Comparison of ENCODE assay signal across 13 cellular contexts in the genomic region with DNA sequence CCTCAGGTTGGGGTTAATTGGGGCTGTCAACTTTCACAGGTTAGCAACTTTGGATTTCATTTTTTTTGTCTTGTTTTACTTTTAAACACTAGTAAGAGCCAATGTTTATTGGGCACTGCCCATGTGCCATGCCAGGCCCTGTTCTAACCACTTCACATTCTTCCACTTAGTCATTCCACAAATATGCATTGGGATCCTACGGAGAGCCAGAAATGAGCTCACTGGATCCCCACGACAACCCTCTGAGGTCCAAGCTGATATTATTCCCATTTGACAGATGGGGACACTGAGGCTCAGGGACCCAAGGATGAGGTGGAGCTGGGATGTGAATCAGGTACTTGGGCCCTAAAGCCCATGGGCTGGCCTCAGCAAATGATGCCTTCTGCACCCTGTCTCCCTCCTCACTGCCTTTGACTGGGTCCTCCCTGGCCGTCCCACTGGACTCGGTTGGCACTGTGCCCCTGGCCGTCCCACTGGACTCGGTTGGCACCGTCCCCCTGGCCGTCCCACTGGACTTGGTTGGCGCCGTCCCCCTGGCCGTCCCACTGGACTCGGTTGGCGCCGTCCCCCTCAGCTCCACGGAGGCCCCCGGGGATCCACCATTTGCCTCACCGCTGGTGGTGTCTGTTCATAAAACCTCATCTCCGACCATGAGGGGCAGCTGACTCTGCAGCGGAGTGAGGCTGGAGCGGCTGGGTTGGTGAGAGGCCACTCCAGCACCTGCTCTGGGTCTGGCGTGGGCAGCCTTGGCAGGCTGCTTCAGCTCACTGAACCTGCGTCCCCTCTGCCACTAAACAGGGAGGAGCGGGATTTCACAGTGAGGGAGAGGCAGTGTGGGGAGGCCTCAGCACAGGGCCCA. TPM values are rescaled to one million over a fixed set of nuclear protein-coding genes. Genes with fewer than 3 reads are reported as not detected.
A peak's percentile ranks its signal among the peaks of the same experiment; 100 is the strongest.
DNase-seq lines count a peak whose midpoint lies in the region; ATAC-seq and TF ChIP-seq lines count a peak whose summit lies in the region.
"Had no signal": no experiment of that assay in that cellular context is flagged by ENCODE, and none has a peak within 500 bp of the region (broad histone marks: within the 10 kb centered on the region; RNA-seq: fewer than 3 reads in every experiment).

No MANE protein-coding gene starts in this region.

- ATAC-seq in foreskin keratinocyte (peak; percentile 22), thoracic aorta (ENCODE audit: insufficient number of reproducible peaks, low FRiP score, low read depth) (peak; percentile 57)
- no peak for ATAC-seq in activated naive CD4-positive, alpha-beta T cell treated with anti-CD3 and anti-CD28 coated beads, Interleukin-2, amount 50 U/mL, for 72 hours
- ATAC-seq: HCT116, left lobe of liver had no signal

- no peaks in the 10 kb centered on the region for H3K36me3 Mint-ChIP-seq in activated naive CD4-positive, alpha-beta T cell treated with anti-CD3 and anti-CD28 coated beads, Interleukin-2, amount 50 U/mL, for 72 hours
- H3K36me3 Mint-ChIP-seq: activated naive CD4-positive, alpha-beta T cell treated with anti-CD3 and anti-CD28 coated beads, Interleukin-2, amount 50 U/mL, for 24 hours had no signal

- H3K4me3 ChIP-seq in adipocyte (ENCODE audit: low read length), result no peak overlapping the region
- peak overlapping the region; percentile 40 for H3K4me3 ChIP-seq in thoracic aorta

- H3K4me1 ChIP-seq in adipocyte (ENCODE audit: control insufficient read depth, insufficient read depth, low read length), result peaks cover 60% of the 10 kb centered on the region
- peaks cover 31% of the 10 kb centered on the region for H3K4me1 ChIP-seq in foreskin keratinocyte
- peaks cover 71 to 89% of the 10 kb centered on the region in 2 donors for H3K4me1 ChIP-seq in thoracic aorta (ENCODE audit: control insufficient read depth in 1 of 2, low read depth in 2 of 2)

- H3K27me3 ChIP-seq in adipocyte (replicated peaks; ENCODE audit: control insufficient read depth, insufficient read depth, low read length) (no peaks in the 10 kb centered on the region), foreskin keratinocyte (no peaks in the 10 kb centered on the region), thoracic aorta (replicated peaks; ENCODE audit: insufficient read depth) (no peaks in the 10 kb centered on the region)

- H3K9me3 ChIP-seq in adipocyte (ENCODE audit: control insufficient read depth, low read length) (no peaks in the 10 kb centered on the region), thoracic aorta (no peaks in the 10 kb centered on the region)

- H3K27ac Mint-ChIP-seq in activated naive CD4-positive, alpha-beta T cell treated with anti-CD3 and anti-CD28 coated beads, Interleukin-2, amount 50 U/mL, for 72 hours, result no peak overlapping the region
- H3K27ac Mint-ChIP-seq: activated naive CD4-positive, alpha-beta T cell treated with anti-CD3 and anti-CD28 coated beads, Interleukin-2, amount 50 U/mL, for 24 hours had no signal

- H3K27ac ChIP-seq in foreskin keratinocyte, result no peak overlapping the region
- H3K27ac ChIP-seq in thoracic aorta, result peak overlapping the region; percentile 94 to 99

- H3K36me3 ChIP-seq in adipocyte (ENCODE audit: control insufficient read depth, insufficient read depth, low read length, severe bottlenecking) (no peaks in the 10 kb centered on the region), thoracic aorta (no peaks in the 10 kb centered on the region)

- TF ChIP-seq CTCF in foreskin keratinocyte (conservative IDR thresholded peaks at IDR 0.05), result no peak
- TF ChIP-seq CTCF in thoracic aorta (IDR thresholded peaks at IDR 0.05), result peak; percentile 12

- peak; percentile 56 for DNase-seq in HPDE6-E6E7 (ENCODE audit: extremely low spot score)
- DNase-seq in adipocyte (ENCODE audit: low read depth), result peak; percentile 59
- DNase-seq in foreskin keratinocyte, result peak; percentile 63 to 85
- DNase-seq in thoracic aorta (ENCODE audit: low spot score), result peak; percentile 48
- no peak for DNase-seq in NOMO-1 treated with DMSO at 0.1 percent for 48 hours (lab: John Stamatoyannopoulos, UW; ENCODE audit: unreplicated experiment)
- DNase-seq in DMS53 (lab: John Stamatoyannopoulos, UW), result no peak
- DNase-seq in activated naive CD4-positive, alpha-beta T cell treated with anti-CD3 and anti-CD28 coated beads, Interleukin-2, amount 50 U/mL, for 72 hours (ENCODE audit: low spot score in 2 of 2), result no peak
- DNase-seq: activated CD4-positive, alpha-beta T cell treated with anti-CD3 and anti-CD28 coated beads for 48 hours; DND-41; NCI-H187 had no signal

- no peaks in the 10 kb centered on the region for H3K9me3 Mint-ChIP-seq in activated naive CD4-positive, alpha-beta T cell treated with anti-CD3 and anti-CD28 coated beads, Interleukin-2, amount 50 U/mL, for 72 hours
- H3K9me3 Mint-ChIP-seq: activated naive CD4-positive, alpha-beta T cell treated with anti-CD3 and anti-CD28 coated beads, Interleukin-2, amount 50 U/mL, for 24 hours had no signal

- H3K9ac ChIP-seq in adipocyte (ENCODE audit: low read length), result no peak overlapping the region

RNA-seq across cellular contexts. Expression of gene PMEPA1, which starts 4.8 kb away (rescaled TPM):
- total RNA-seq in foreskin keratinocyte, result 50.3 and 171 TPM in 2 replicates
- polyA plus RNA-seq in foreskin keratinocyte, result 38.6 and 108 TPM in 2 replicates
- 100 to 1,000 TPM in 1 of 2 donors, 10 to 100 TPM in 1; 68.4 to 104 TPM for total RNA-seq in thoracic aorta
- 1 to 10 TPM; 2.2 to 3.9 TPM for total RNA-seq in activated naive CD4-positive, alpha-beta T cell treated with anti-CD3 and anti-CD28 coated beads, Interleukin-2, amount 50 U/mL, for 72 hours

Comparison
In these comparisons a context has a peak if more than half of its experiments do, and no peak if none do; other contexts are left out.
1. DNase-seq: peak in HPDE6-E6E7 (single experiment), adipocyte (single experiment), foreskin keratinocyte (2 of 2) and thoracic aorta (single experiment); none in NOMO-1 treated with DMSO at 0.1 percent for 48 hours (single experiment), DMS53 (single experiment) and activated naive CD4-positive, alpha-beta T cell treated with anti-CD3 and anti-CD28 coated beads, Interleukin-2, amount 50 U/mL, for 72 hours (0 of 2).
2. ATAC-seq: peak in foreskin keratinocyte (single experiment) and thoracic aorta (single experiment); none in activated naive CD4-positive, alpha-beta T cell treated with anti-CD3 and anti-CD28 coated beads, Interleukin-2, amount 50 U/mL, for 72 hours (0 of 2).
3. RNA of gene PMEPA1, which starts 4.8 kb away (total RNA-seq): 68.4 to 104 TPM in thoracic aorta and 50.3 to 171 TPM in foreskin keratinocyte; 2.2 to 3.9 TPM in activated naive CD4-positive, alpha-beta T cell treated with anti-CD3 and anti-CD28 coated beads, Interleukin-2, amount 50 U/mL, for 72 hours; every median in the first group is over 10 times any median in the second.